In the genomic region with DNA sequence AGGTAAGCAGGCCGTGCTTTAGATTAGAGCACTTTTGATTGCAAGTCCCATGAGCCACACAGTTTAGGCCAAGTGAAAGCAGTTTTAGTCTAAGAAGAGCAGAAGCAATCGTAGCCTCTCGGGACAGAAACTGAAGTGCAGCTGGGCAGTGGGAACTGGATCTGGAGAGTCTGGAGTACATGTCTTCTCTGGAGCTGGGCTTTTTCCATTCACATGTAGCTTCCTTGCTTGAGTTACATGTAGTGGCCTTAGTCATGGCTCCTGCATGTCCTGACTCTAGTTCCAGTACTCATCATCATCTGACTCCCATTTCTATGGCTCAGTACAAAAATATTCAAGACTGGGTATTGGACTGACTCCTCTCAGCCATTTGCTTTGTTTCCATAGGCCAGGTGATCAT, we compare ENCODE assay signal across 11 cellular contexts. TPM values are rescaled to one million over a fixed set of nuclear protein-coding genes. Genes with fewer than 3 reads are reported as not detected.
A peak's percentile ranks its signal among the peaks of the same experiment; 100 is the strongest.
DNase-seq lines count a peak whose midpoint lies in the region; ATAC-seq and TF ChIP-seq lines count a peak whose summit lies in the region.
"Had no signal": no experiment of that assay in that cellular context is flagged by ENCODE, and none has a peak within 500 bp of the region (broad histone marks: within the 10 kb centered on the region; RNA-seq: fewer than 3 reads in every experiment).

No MANE protein-coding gene starts in this region.

- H3K9me3 ChIP-seq in adipocyte (ENCODE audit: control insufficient read depth, low read length) (no peaks in the 10 kb centered on the region), gastrocnemius medialis (no peaks in the 10 kb centered on the region)
- H3K9me3 ChIP-seq: stomach had no signal

- no peak for TF ChIP-seq CTCF in foreskin fibroblast (IDR thresholded peaks at IDR 0.05; ENCODE audit: low read depth, low read length)
- no peak for TF ChIP-seq CTCF in gastrocnemius medialis (IDR thresholded peaks at IDR 0.05 in 4 of 5, conservative IDR thresholded peaks at IDR 0.05 in 1 of 5)

- in situ Hi-C loops in gastrocnemius medialis (cut with MboI; ENCODE audit: low sequenced_read_pairs in 4 of 4): loop anchor here in 1 of 4 donors (10.0 kb wide), 1 partner anchor 93 kb away; no protein-coding TSS in a partner anchor

- DNase-seq in EL (peak; percentile 63), adipocyte (ENCODE audit: low read depth) (peak; percentile 44), foreskin fibroblast (peak; percentile 45 to 58), gastrocnemius medialis (no peak), head of caudate nucleus (no peak), SKM-1 treated with dmso at 0.1 percent for 144 hours (lab: John Stamatoyannopoulos, UW; ENCODE audit: unreplicated experiment) (no peak)
- DNase-seq: activated CD4-positive, alpha-beta T cell treated with anti-CD3 and anti-CD28 coated beads for 48 hours; activated gamma-delta T cell treated with Interleukin-2 at 50 U/mL for 16 hours; stomach had no signal

- peak overlapping the region; percentile 0 for H3K9ac ChIP-seq in adipocyte (ENCODE audit: low read length)

- H3K4me3 ChIP-seq in adipocyte (ENCODE audit: low read length) (no peak overlapping the region), foreskin fibroblast (ENCODE audit: low read depth in 1 of 2, low read length in 2 of 2) (no peak overlapping the region), gastrocnemius medialis (no peak overlapping the region)
- H3K4me3 ChIP-seq: stomach had no signal

- H3K27me3 ChIP-seq in adipocyte (replicated peaks; ENCODE audit: control insufficient read depth, insufficient read depth, low read length) (no peaks in the 10 kb centered on the region), gastrocnemius medialis (no peaks in the 10 kb centered on the region)
- H3K27me3 ChIP-seq: stomach had no signal

- peaks cover 2% of the 10 kb centered on the region for H3K36me3 ChIP-seq in adipocyte (ENCODE audit: control insufficient read depth, insufficient read depth, low read length, severe bottlenecking)
- no peaks in the 10 kb centered on the region for H3K36me3 ChIP-seq in gastrocnemius medialis
- H3K36me3 ChIP-seq: stomach had no signal

- peak overlapping the region in 3 of 4 donors; percentile 2 to 36 (median 16) for H3K27ac ChIP-seq in gastrocnemius medialis

- H3K4me1 ChIP-seq in adipocyte (ENCODE audit: control insufficient read depth, insufficient read depth, low read length) (peaks cover 22% of the 10 kb centered on the region), gastrocnemius medialis (peaks cover 39 to 48% of the 10 kb centered on the region in 2 donors)

- TF ChIP-seq POLR2A in gastrocnemius medialis (IDR thresholded peaks at IDR 0.05): no peak

- intact Hi-C loops in gastrocnemius medialis (cut with DNase I; ENCODE audit: low total_unique reads) (no loop called here), head of caudate nucleus (cut with DNase I) (no loop called here)

- ATAC-seq in gastrocnemius medialis (peak; percentile 75 to 93), HG02678 (IDR thresholded peaks at IDR 0.05; ENCODE audit: unreplicated experiment) (no peak), HG03025 (IDR thresholded peaks at IDR 0.05; ENCODE audit: low FRiP score, unreplicated experiment) (no peak)

RNA-seq across cellular contexts. Expression of a gene that starts 16.7 kb away (rescaled TPM):
- 100 to 1,000 TPM in 1 of 4 donors, 10 to 100 TPM in 3; 60.5 to 113 (median 70.4) TPM for total RNA-seq in gastrocnemius medialis

Comparison
In these comparisons a context has a peak if more than half of its experiments do, and no peak if none do; other contexts are left out.
1. DNase-seq: peak in EL (single experiment), adipocyte (single experiment) and foreskin fibroblast (2 of 2); none in gastrocnemius medialis (0 of 2), head of caudate nucleus (0 of 42) and SKM-1 treated with dmso at 0.1 percent for 144 hours (single experiment).
2. ATAC-seq: peak in gastrocnemius medialis (2 of 2); none in HG02678 (single experiment) and HG03025 (single experiment).